ENCODE assay signal across 19 cellular contexts in the genomic region with DNA sequence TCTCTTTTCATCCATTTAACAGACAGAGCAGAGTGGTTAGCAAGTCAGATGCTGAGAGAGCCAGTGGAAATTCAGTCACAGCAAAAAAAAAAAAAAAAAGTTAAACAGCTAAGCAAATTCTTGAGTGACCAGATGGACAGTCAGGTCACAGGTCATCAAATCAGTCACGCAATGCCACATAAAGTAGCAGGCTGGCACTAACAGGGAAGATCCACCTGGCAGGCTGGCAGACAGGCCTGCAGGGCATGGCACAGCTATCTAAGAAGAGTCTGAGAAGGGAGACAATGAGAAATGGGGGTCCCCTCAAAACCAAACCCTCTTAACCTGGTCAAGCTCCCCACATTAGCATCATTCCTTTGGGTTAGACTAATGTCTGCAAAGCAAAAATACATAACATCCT.
"Had no signal": no experiment of that assay in that cellular context is flagged by ENCODE, and none has a peak within 500 bp of the region (broad histone marks: within the 10 kb centered on the region; RNA-seq: fewer than 3 reads in every experiment).

No MANE protein-coding gene starts in this region.

- H3K4me2 ChIP-seq: smooth muscle cell had no signal

- H3K27ac Mint-ChIP-seq: natural killer cell treated with Interleukin-12 subunit alpha and Interleukin-12 subunit beta and Interleukin-15 and Interleukin-18, amount 100 ng/mL, for 72 hours; neural progenitor cell; progenitor cell of endocrine pancreas had no signal

- H3K27ac ChIP-seq: heart left ventricle, left ventricle myocardium inferior, neural progenitor cell, ovary had no signal

- H3K27me3 ChIP-seq: heart left ventricle, neural progenitor cell, ovary had no signal

- H3K36me3 Mint-ChIP-seq: natural killer cell treated with Interleukin-12 subunit alpha and Interleukin-12 subunit beta and Interleukin-15 and Interleukin-18, amount 100 ng/mL, for 72 hours; neural progenitor cell had no signal

- H3K4me3 Mint-ChIP-seq: natural killer cell treated with Interleukin-12 subunit alpha and Interleukin-12 subunit beta and Interleukin-15 and Interleukin-18, amount 100 ng/mL, for 72 hours; neural progenitor cell had no signal

- H3K4me3 ChIP-seq: heart left ventricle, left ventricle myocardium inferior, lung, neural progenitor cell, ovary, smooth muscle cell had no signal

- DNase-seq: cortex of kidney; effector memory CD4-positive, alpha-beta T cell; heart left ventricle; hypothalamus; islet precursor cell; left ventricle myocardium inferior; mesenchymal stem cell; midbrain; nucleus accumbens; ovary; right cardiac atrium; stimulated activated CD4-positive, alpha-beta T cell treated with anti-CD3 and anti-CD28 coated beads, Interleukin-2, amount 100 ng/mL, for 48 hours; stimulated activated naive CD4-positive, alpha-beta T cell treated with Interleukin-2 at 50 U/mL for 16 hours had no signal

- H2AFZ ChIP-seq: neural progenitor cell had no signal

- H3K27me3 Mint-ChIP-seq: natural killer cell treated with Interleukin-12 subunit alpha and Interleukin-12 subunit beta and Interleukin-15 and Interleukin-18, amount 100 ng/mL, for 72 hours; progenitor cell of endocrine pancreas had no signal

- H3K36me3 ChIP-seq: heart left ventricle, left ventricle myocardium inferior, neural progenitor cell, ovary had no signal

- ATAC-seq: esophagus mucosa; heart left ventricle; natural killer cell treated with Interleukin-12 subunit alpha and Interleukin-12 subunit beta and Interleukin-15 and Interleukin-18, amount 100 ng/mL, for 72 hours; right cardiac atrium had no signal

- H3K9ac ChIP-seq: neural progenitor cell had no signal

- H3K9me3 ChIP-seq: heart left ventricle, left ventricle myocardium inferior, ovary had no signal

- H3K4me1 ChIP-seq: heart left ventricle, left ventricle myocardium inferior had no signal
